26 cellular contexts compared by ENCODE assay signal in genomic region chr7:78111384-78111783, GRCh38.
"Had no signal": no experiment of that assay in that cellular context is flagged by ENCODE, and none has a peak within 500 bp of the region (broad histone marks: within the 10 kb centered on the region; RNA-seq: fewer than 3 reads in every experiment).

No MANE protein-coding gene starts in this region.

- H3K9me3 ChIP-seq: esophagus muscularis mucosa, ovary, psoas muscle, uterus had no signal

- H3K36me3 ChIP-seq: esophagus muscularis mucosa, heart left ventricle, left lung, ovary, right atrium auricular region, uterus had no signal

- ATAC-seq: activated CD4-positive, CD25-positive, alpha-beta regulatory T cell treated with anti-CD3 and anti-CD28 coated beads, Interleukin-2, amount 50 U/mL, for 24 hours; foreskin keratinocyte; heart left ventricle; left lung; psoas muscle; stimulated activated memory B cell treated with anti-CD40 and anti-IgM and Interleukin-4, amounts not matched to agents 10 μg/mL and 1 μg/mL and 100 μg/mL, for 72 hours; stimulated activated naive CD8-positive, alpha-beta T cell treated with anti-CD3 and anti-CD28 coated beads, Interleukin-15, amount 100 ng/mL, for 72 hours had no signal

- H3K27ac ChIP-seq: esophagus muscularis mucosa, foreskin keratinocyte, heart left ventricle, left lung, ovary, psoas muscle, right atrium auricular region, uterus, VCaP had no signal

- H3K27me3 ChIP-seq: esophagus muscularis mucosa, heart left ventricle, left lung, ovary, right atrium auricular region, uterus had no signal

- H3K4me3 ChIP-seq: esophagus muscularis mucosa, heart left ventricle, left lung, lung, ovary, psoas muscle, right atrium auricular region, smooth muscle cell, uterus had no signal

- H3K4me1 ChIP-seq: esophagus muscularis mucosa, foreskin keratinocyte, heart left ventricle, left lung, psoas muscle, right atrium auricular region, uterus had no signal

- DNase-seq: activated CD4-positive, alpha-beta T cell treated with anti-CD3 and anti-CD28 coated beads for 48 hours; activated CD4-positive, alpha-beta T cell treated with anti-CD3 and anti-CD28 coated beads, Interleukin-2, amount 50 U/mL, for 48 hours; activated CD8-positive, alpha-beta memory T cell treated with anti-CD3 and anti-CD28 coated beads for 24 hours; activated effector memory CD4-positive, alpha-beta T cell treated with anti-CD3 and anti-CD28 coated beads, Interleukin-2, amount 50 U/mL, for 16 hours; activated naive CD4-positive, alpha-beta T cell treated with anti-CD3 and anti-CD28 coated beads, Interleukin-2, amount 10 ng/mL, durations not matched to agents 7 days and 5 days; amniotic stem cell; caudate nucleus; foreskin keratinocyte; heart left ventricle; left lung; ovary; psoas muscle; stimulated activated CD4-positive, alpha-beta T cell treated with anti-CD3 and anti-CD28 coated beads, Interleukin-1b, Interleukin-23, amount 100 ng/mL, for 48 hours; stimulated activated CD4-positive, alpha-beta T cell treated with anti-CD3 and anti-CD28 coated beads, Interleukin-4, amount 100 ng/mL, for 4 hours; stimulated activated CD8-positive, alpha-beta memory T cell treated with anti-CD3 and anti-CD28 coated beads, Interleukin-4, amount 100 ng/mL, for 48 hours; stimulated activated naive CD8-positive, alpha-beta T cell treated with anti-CD3 and anti-CD28 coated beads, Interleukin-15, amount 100 ng/mL, for 72 hours; substantia nigra; T-helper 9 cell; uterus had no signal
